18 cellular contexts compared by ENCODE assay signal in the genomic region with DNA sequence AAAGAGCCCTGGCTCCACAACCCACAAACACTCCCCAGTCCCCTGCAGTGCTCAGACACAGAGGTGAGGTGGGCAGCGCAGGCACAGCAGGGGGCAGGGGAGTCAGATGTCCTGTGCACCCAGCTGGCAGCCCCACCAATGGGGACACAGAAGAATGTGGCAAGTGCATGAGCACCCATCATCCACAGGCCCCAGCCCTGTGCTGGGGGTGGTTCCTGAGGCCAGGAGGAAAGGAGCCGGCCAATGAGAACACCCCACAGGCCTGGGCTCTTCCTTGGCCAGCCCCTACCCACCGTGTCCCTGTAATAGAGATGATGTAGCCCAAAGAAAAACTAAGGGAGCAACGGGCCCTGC. TPM values are rescaled to one million over a fixed set of nuclear protein-coding genes. Genes with fewer than 3 reads are reported as not detected.
A peak's percentile ranks its signal among the peaks of the same experiment; 100 is the strongest.
DNase-seq lines count a peak whose midpoint lies in the region; ATAC-seq and TF ChIP-seq lines count a peak whose summit lies in the region.
"Had no signal": no experiment of that assay in that cellular context is flagged by ENCODE, and none has a peak within 500 bp of the region (broad histone marks: within the 10 kb centered on the region; RNA-seq: fewer than 3 reads in every experiment).

No MANE protein-coding gene starts in this region.

- peaks cover 21% of the 10 kb centered on the region for H3K36me3 Mint-ChIP-seq in activated CD4-positive, alpha-beta T cell treated with anti-CD3 and anti-CD28 coated beads for 36 hours (ENCODE audit: low read depth)

- intact Hi-C loops in activated CD4-positive, alpha-beta T cell treated with anti-CD3 and anti-CD28 coated beads for 36 hours (cut with DNase I, micrococcal nuclease): loop anchor here in 1 of 2 experiments (2.0 kb wide), 1 partner anchor 65 kb away; no protein-coding TSS in a partner anchor

- CTCF ChIA-PET in activated CD4-positive, alpha-beta T cell treated with anti-CD3 and anti-CD28 coated beads for 36 hours (lab: Charles Lee): interaction anchor here (1.4 to 2.0 kb wide), 2 partner anchors 10 to 122 kb away, joined by 3 to 5 read pairs; a partner anchor contains a TSS

- no peak overlapping the region for H3K4me3 ChIP-seq in NB4 (ENCODE audit: low read depth, low read length)
- H3K4me3 ChIP-seq: cardiac muscle cell, mucosa of descending colon had no signal

- no peak overlapping the region for H3K4me3 Mint-ChIP-seq in activated CD4-positive, alpha-beta T cell treated with anti-CD3 and anti-CD28 coated beads for 36 hours
- H3K4me3 Mint-ChIP-seq in stimulated activated naive CD8-positive, alpha-beta T cell treated with anti-CD3 and anti-CD28 coated beads, Interleukin-15, amount 100 ng/mL, for 72 hours: peak overlapping the region in 1 of 2 donors; percentile 72
- H3K4me3 Mint-ChIP-seq: T-helper 2 cell treated with Interferon-gamma antibody and Interleukin-4, amounts not matched to agents 5 μg/mL and 100 μg/mL, for 36 hours had no signal

- H3K27ac Mint-ChIP-seq in activated CD4-positive, alpha-beta T cell treated with anti-CD3 and anti-CD28 coated beads for 36 hours: peak overlapping the region; percentile 29
- H3K27ac Mint-ChIP-seq in stimulated activated naive CD8-positive, alpha-beta T cell treated with anti-CD3 and anti-CD28 coated beads, Interleukin-15, amount 100 ng/mL, for 72 hours: peak overlapping the region in 1 of 2 donors; percentile 49
- H3K27ac Mint-ChIP-seq: T-helper 2 cell treated with Interferon-gamma antibody and Interleukin-4, amounts not matched to agents 5 μg/mL and 100 μg/mL, for 36 hours had no signal

- no peaks in the 10 kb centered on the region for H3K27me3 Mint-ChIP-seq in activated CD4-positive, alpha-beta T cell treated with anti-CD3 and anti-CD28 coated beads for 36 hours
- H3K27me3 Mint-ChIP-seq in stimulated activated naive CD8-positive, alpha-beta T cell treated with anti-CD3 and anti-CD28 coated beads, Interleukin-15, amount 100 ng/mL, for 72 hours: no peaks in the 10 kb centered on the region

- no peak for TF ChIP-seq CTCF in NB4 (IDR thresholded peaks at IDR 0.05; ENCODE audit: low read depth, low read length)

- H3K9me3 Mint-ChIP-seq in activated CD4-positive, alpha-beta T cell treated with anti-CD3 and anti-CD28 coated beads for 36 hours (ENCODE audit: low read depth): no peaks in the 10 kb centered on the region
- H3K9me3 Mint-ChIP-seq in stimulated activated naive CD8-positive, alpha-beta T cell treated with anti-CD3 and anti-CD28 coated beads, Interleukin-15, amount 100 ng/mL, for 72 hours: no peaks in the 10 kb centered on the region
- H3K9me3 Mint-ChIP-seq: T-helper 2 cell treated with Interferon-gamma antibody and Interleukin-4, amounts not matched to agents 5 μg/mL and 100 μg/mL, for 36 hours had no signal

- TF ChIP-seq POLR2A in NB4 (IDR thresholded peaks at IDR 0.05; ENCODE audit: extremely low read depth, insufficient read length): no peak

- no peak for ATAC-seq in activated CD4-positive, alpha-beta T cell treated with anti-CD3 and anti-CD28 coated beads for 36 hours
- peak; percentile 22 for ATAC-seq in stimulated activated naive CD8-positive, alpha-beta T cell treated with anti-CD3 and anti-CD28 coated beads, Interleukin-15, amount 100 ng/mL, for 72 hours
- ATAC-seq in GM21381 (IDR thresholded peaks at IDR 0.05; ENCODE audit: unreplicated experiment): no peak
- ATAC-seq in HG03354 (IDR thresholded peaks at IDR 0.05; ENCODE audit: poor library complexity, severe bottlenecking, unreplicated experiment): no peak
- ATAC-seq in HG02571 (IDR thresholded peaks at IDR 0.05; ENCODE audit: unreplicated experiment): no peak

- POLR2A ChIA-PET in activated CD4-positive, alpha-beta T cell treated with anti-CD3 and anti-CD28 coated beads for 36 hours (lab: Charles Lee): no interaction called here

- H3K4me1 Mint-ChIP-seq in activated CD4-positive, alpha-beta T cell treated with anti-CD3 and anti-CD28 coated beads for 36 hours: peaks cover 22% of the 10 kb centered on the region
- peaks cover 46% of the 10 kb centered on the region for H3K4me1 Mint-ChIP-seq in stimulated activated naive CD8-positive, alpha-beta T cell treated with anti-CD3 and anti-CD28 coated beads, Interleukin-15, amount 100 ng/mL, for 72 hours

- DNase-seq in activated CD4-positive, alpha-beta T cell treated with anti-CD3 and anti-CD28 coated beads for 36 hours: no peak
- DNase-seq in activated CD4-positive, alpha-beta T cell treated with anti-CD3 and anti-CD28 coated beads, Interleukin-2, amount 50 U/mL, for 1 hour: no peak
- DNase-seq in NB4 (ENCODE audit: low read depth): peak; percentile 28
- DNase-seq in iPS-NIHi11 (ENCODE audit: low spot score): peak; percentile 56
- DNase-seq in stimulated activated naive CD8-positive, alpha-beta T cell treated with anti-CD3 and anti-CD28 coated beads, Interleukin-15, amount 100 ng/mL, for 72 hours: no peak
- DNase-seq: activated CD4-positive, alpha-beta T cell treated with anti-CD3 and anti-CD28 coated beads for 1 hour; activated T-cell treated with anti-CD3 and anti-CD28 coated beads for 4 hours; effector CD8-positive, alpha-beta T cell; hippocampal formation; mucosa of descending colon; occipital lobe; Right ventricle myocardium superior; stimulated activated CD4-positive, alpha-beta T cell treated with anti-CD3 and anti-CD28 coated beads, Interleukin-2, amount 100 ng/mL, for 24 hours had no signal

RNA-seq across cellular contexts. Expression of a gene that starts 9.3 kb away (rescaled TPM):
- total RNA-seq in activated CD4-positive, alpha-beta T cell treated with anti-CD3 and anti-CD28 coated beads for 36 hours: 10 to 100 TPM in 1 of 2 experiments, 1 to 10 TPM in 1; 7.6 to 12.4 TPM

RNA-seq across cellular contexts. Expression of a gene that starts 9.3 kb away (rescaled TPM):
- total RNA-seq in activated CD4-positive, alpha-beta T cell treated with anti-CD3 and anti-CD28 coated beads for 36 hours: 10 to 100 TPM; 14.9 to 15.6 TPM

Comparison
In these comparisons a context has a peak if more than half of its experiments do, and no peak if none do; other contexts are left out.
1. DNase-seq: peak in NB4 (single experiment) and iPS-NIHi11 (single experiment); none in activated CD4-positive, alpha-beta T cell treated with anti-CD3 and anti-CD28 coated beads for 36 hours (single experiment), activated CD4-positive, alpha-beta T cell treated with anti-CD3 and anti-CD28 coated beads, Interleukin-2, amount 50 U/mL, for 1 hour (single experiment) and stimulated activated naive CD8-positive, alpha-beta T cell treated with anti-CD3 and anti-CD28 coated beads, Interleukin-15, amount 100 ng/mL, for 72 hours (0 of 2).